ENCODE assay signal across 36 cellular contexts in the genomic region with DNA sequence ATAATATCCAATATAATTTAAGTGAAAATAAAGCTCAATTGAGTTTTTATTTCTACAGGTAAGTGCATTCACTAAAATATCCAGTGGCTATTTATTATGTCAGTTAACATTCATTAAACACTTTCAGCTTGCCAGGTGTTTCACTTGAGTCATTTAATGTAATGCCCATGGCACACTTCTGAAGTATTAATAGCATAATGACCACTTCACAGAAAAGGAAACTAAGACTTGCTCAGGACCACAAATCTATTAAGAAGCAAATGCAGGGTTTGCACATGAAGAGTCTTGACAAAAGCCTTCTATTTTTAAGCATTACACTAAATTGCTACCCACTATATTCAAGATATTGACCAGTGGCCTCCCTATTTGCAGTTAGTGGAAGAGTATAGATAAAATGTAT.
A peak's percentile ranks its signal among the peaks of the same experiment; 100 is the strongest.
DNase-seq lines count a peak whose midpoint lies in the region; ATAC-seq, FAIRE-seq and TF ChIP-seq lines count a peak whose summit lies in the region.
"Had no signal": no experiment of that assay in that cellular context is flagged by ENCODE, and none has a peak within 500 bp of the region (broad histone marks: within the 10 kb centered on the region; RNA-seq: fewer than 3 reads in every experiment).

No MANE protein-coding gene starts in this region.

- no peaks in the 10 kb centered on the region for H3K9me3 ChIP-seq in WERI-Rb-1 (ENCODE audit: severe bottlenecking)
- H3K9me3 ChIP-seq: Caco-2, gastroesophageal sphincter, right atrium auricular region, SK-N-SH had no signal

- no peaks in the 10 kb centered on the region for H3K27me3 Mint-ChIP-seq in activated CD4-positive, alpha-beta T cell treated with anti-CD3 and anti-CD28 coated beads, Interleukin-2, amount 10 ng/mL, durations not matched to agents 7 days and 5 days
- no peaks in the 10 kb centered on the region for H3K27me3 Mint-ChIP-seq in type B pancreatic cell
- H3K27me3 Mint-ChIP-seq: activated naive CD8-positive, alpha-beta T cell treated with anti-CD3 and anti-CD28 coated beads, Interleukin-2, amount 50 U/mL, for 24 hours; stimulated activated naive B cell treated with anti-CD40 and anti-IgM and Interleukin-4, amounts not matched to agents 10 μg/mL and 1 μg/mL and 100 μg/mL, for 72 hours had no signal

- H3K27ac Mint-ChIP-seq in activated CD4-positive, alpha-beta T cell treated with anti-CD3 and anti-CD28 coated beads, Interleukin-2, amount 10 ng/mL, durations not matched to agents 7 days and 5 days, result no peak overlapping the region
- no peak overlapping the region for H3K27ac Mint-ChIP-seq in type B pancreatic cell
- H3K27ac Mint-ChIP-seq: activated naive CD8-positive, alpha-beta T cell treated with anti-CD3 and anti-CD28 coated beads, Interleukin-2, amount 50 U/mL, for 24 hours; stimulated activated naive B cell treated with anti-CD40 and anti-IgM and Interleukin-4, amounts not matched to agents 10 μg/mL and 1 μg/mL and 100 μg/mL, for 72 hours; T-helper 1 cell treated with Interleukin-12 subunit alpha and Interleukin-12 subunit beta and Interleukin-4 antibody, amounts not matched to agents 30 μg/mL and 1 μg/mL, for 36 hours had no signal

- H3K4me3 Mint-ChIP-seq in activated CD4-positive, alpha-beta T cell treated with anti-CD3 and anti-CD28 coated beads, Interleukin-2, amount 10 ng/mL, durations not matched to agents 7 days and 5 days, result no peak overlapping the region
- no peak overlapping the region for H3K4me3 Mint-ChIP-seq in type B pancreatic cell
- H3K4me3 Mint-ChIP-seq: activated naive CD8-positive, alpha-beta T cell treated with anti-CD3 and anti-CD28 coated beads, Interleukin-2, amount 50 U/mL, for 24 hours; stimulated activated naive B cell treated with anti-CD40 and anti-IgM and Interleukin-4, amounts not matched to agents 10 μg/mL and 1 μg/mL and 100 μg/mL, for 72 hours; T-helper 1 cell treated with Interleukin-12 subunit alpha and Interleukin-12 subunit beta and Interleukin-4 antibody, amounts not matched to agents 30 μg/mL and 1 μg/mL, for 36 hours had no signal

- TF ChIP-seq CTCF in WERI-Rb-1 (IDR thresholded peaks at IDR 0.05; ENCODE audit: low read depth, low read length) (no peak), type B pancreatic cell (conservative IDR thresholded peaks at IDR 0.05) (no peak)

- H3K4me1 Mint-ChIP-seq in activated CD4-positive, alpha-beta T cell treated with anti-CD3 and anti-CD28 coated beads, Interleukin-2, amount 10 ng/mL, durations not matched to agents 7 days and 5 days, result no peaks in the 10 kb centered on the region
- peaks cover 1% of the 10 kb centered on the region for H3K4me1 Mint-ChIP-seq in type B pancreatic cell (ENCODE audit: unreplicated experiment)
- H3K4me1 Mint-ChIP-seq: activated naive CD8-positive, alpha-beta T cell treated with anti-CD3 and anti-CD28 coated beads, Interleukin-2, amount 50 U/mL, for 24 hours; stimulated activated naive B cell treated with anti-CD40 and anti-IgM and Interleukin-4, amounts not matched to agents 10 μg/mL and 1 μg/mL and 100 μg/mL, for 72 hours had no signal

- DNase-seq in NCI-H748 (lab: John Stamatoyannopoulos, UW; ENCODE audit: unreplicated experiment) (peak; percentile 46), NCI-H748 treated with DMSO at 0.1 percent for 48 hours (lab: John Stamatoyannopoulos, UW) (no peak), NCI-H1417 (lab: John Stamatoyannopoulos, UW) (peak in 2 of 3 experiments; percentile 73 to 95), WERI-Rb-1 (no peak), type B pancreatic cell (ENCODE audit: extremely low spot score, unreplicated experiment) (no peak), urothelium cell line (ENCODE audit: low spot score) (no peak)
- DNase-seq in activated CD4-positive, alpha-beta T cell treated with anti-CD3 and anti-CD28 coated beads, Interleukin-2, amount 10 ng/mL, durations not matched to agents 7 days and 5 days, result no peak
- DNase-seq: activated CD4-positive, alpha-beta T cell treated with anti-CD3 and anti-CD28 coated beads, Interleukin-2, amount 50 U/mL, for 48 hours; activated naive CD8-positive, alpha-beta T cell treated with anti-CD3 and anti-CD28 coated beads, Interleukin-2, amount 50 U/mL, for 24 hours; activated T-cell treated with anti-CD3 and anti-CD28 coated beads, Interleukin-2, amount 50 U/mL, for 48 hours; Caco-2; DND-41; effector CD4-positive, alpha-beta T cell; GF-D8; kidney glomerular epithelial cell; NCI-H1092; NCI-H2029; NCI-H226; NK-92 treated with Interleukin-12 subunit alpha and Interleukin-12 subunit beta, amount 100 ng/mL, for 24 hours; PC-9; posterior cingulate gyrus; SK-N-SH; small intestine; stimulated activated naive B cell treated with anti-CD40 and anti-IgM and Interleukin-4, amounts not matched to agents 10 μg/mL and 1 μg/mL and 100 μg/mL, for 72 hours; substantia nigra; trophoblast cell had no signal

- no peaks in the 10 kb centered on the region for H3K36me3 Mint-ChIP-seq in activated CD4-positive, alpha-beta T cell treated with anti-CD3 and anti-CD28 coated beads, Interleukin-2, amount 10 ng/mL, durations not matched to agents 7 days and 5 days (ENCODE audit: low read depth)
- no peaks in the 10 kb centered on the region for H3K36me3 Mint-ChIP-seq in type B pancreatic cell
- H3K36me3 Mint-ChIP-seq: stimulated activated naive B cell treated with anti-CD40 and anti-IgM and Interleukin-4, amounts not matched to agents 10 μg/mL and 1 μg/mL and 100 μg/mL, for 72 hours had no signal

- ATAC-seq in HG03159 (IDR thresholded peaks at IDR 0.05; ENCODE audit: unreplicated experiment), result peak; percentile 62
- ATAC-seq: activated naive CD8-positive, alpha-beta T cell treated with anti-CD3 and anti-CD28 coated beads, Interleukin-2, amount 50 U/mL, for 24 hours; gastroesophageal sphincter; stimulated activated naive B cell treated with anti-CD40 and anti-IgM and Interleukin-4, amounts not matched to agents 10 μg/mL and 1 μg/mL and 100 μg/mL, for 72 hours had no signal

- H3K27ac ChIP-seq in WERI-Rb-1, result no peak overlapping the region
- H3K27ac ChIP-seq: C4-2B, cardiac muscle cell, gastroesophageal sphincter, PC-9, right atrium auricular region had no signal

- CTCF ChIA-PET in activated CD4-positive, alpha-beta T cell treated with anti-CD3 and anti-CD28 coated beads, Interleukin-2, amount 10 ng/mL, durations not matched to agents 7 days and 5 days (lab: Charles Lee), result no interaction called here

- POLR2A ChIA-PET in activated CD4-positive, alpha-beta T cell treated with anti-CD3 and anti-CD28 coated beads, Interleukin-2, amount 10 ng/mL, durations not matched to agents 7 days and 5 days (lab: Charles Lee), result no interaction called here

- no peak for FAIRE-seq in urothelium cell line (lab: Jason Lieb, UNC)
- FAIRE-seq: astrocyte, colon, H54, small intestine, TTC549 had no signal

- H3K36me3 ChIP-seq in WERI-Rb-1, result no peaks in the 10 kb centered on the region
- H3K36me3 ChIP-seq: cardiac muscle cell, gastroesophageal sphincter, right atrium auricular region had no signal

- H3K27me3 ChIP-seq in WERI-Rb-1 (ENCODE audit: insufficient read depth, low read depth, severe bottlenecking), result no peaks in the 10 kb centered on the region
- H3K27me3 ChIP-seq: cardiac muscle cell, gastroesophageal sphincter, right atrium auricular region had no signal

- H3K4me3 ChIP-seq in WERI-Rb-1 (ENCODE audit: low read depth, low read length), result no peak overlapping the region
- H3K4me3 ChIP-seq: cardiac muscle cell, gastroesophageal sphincter, PC-9, right atrium auricular region had no signal

- H3K9me3 Mint-ChIP-seq in activated CD4-positive, alpha-beta T cell treated with anti-CD3 and anti-CD28 coated beads, Interleukin-2, amount 10 ng/mL, durations not matched to agents 7 days and 5 days, result peaks cover 11% of the 10 kb centered on the region
- H3K9me3 Mint-ChIP-seq in type B pancreatic cell, result no peaks in the 10 kb centered on the region
- H3K9me3 Mint-ChIP-seq: activated naive CD8-positive, alpha-beta T cell treated with anti-CD3 and anti-CD28 coated beads, Interleukin-2, amount 50 U/mL, for 24 hours; stimulated activated naive B cell treated with anti-CD40 and anti-IgM and Interleukin-4, amounts not matched to agents 10 μg/mL and 1 μg/mL and 100 μg/mL, for 72 hours had no signal

Comparison
In these comparisons a context has a peak if more than half of its experiments do, and no peak if none do; other contexts are left out.
1. DNase-seq: peak in NCI-H748 (single experiment) and NCI-H1417 (2 of 3); none in NCI-H748 treated with DMSO at 0.1 percent for 48 hours (single experiment), WERI-Rb-1 (single experiment), activated CD4-positive, alpha-beta T cell treated with anti-CD3 and anti-CD28 coated beads, Interleukin-2, amount 10 ng/mL, durations not matched to agents 7 days and 5 days (single experiment), type B pancreatic cell (single experiment) and urothelium cell line (single experiment).